In genomic region chr2:47046271-47046670, GRCh38 we compare ENCODE assay signal across 20 cellular contexts.
DNase-seq lines count a peak whose midpoint lies in the region; ATAC-seq and TF ChIP-seq lines count a peak whose summit lies in the region.
"Had no signal": no experiment of that assay in that cellular context is flagged by ENCODE, and none has a peak within 500 bp of the region (broad histone marks: within the 10 kb centered on the region; RNA-seq: fewer than 3 reads in every experiment).

No MANE protein-coding gene starts in this region.

- POLR2A ChIA-PET in CD4-positive, alpha-beta T cell (lab: Charles Lee), result interaction anchor here (0.6 kb wide), 1 partner anchor 149 kb away, joined by 5 read pairs; no protein-coding TSS in a partner anchor

- intact Hi-C loops in mucosa of descending colon (cut with DNase I, micrococcal nuclease), result no loop called here
- intact Hi-C loops in CD4-positive, alpha-beta T cell (cut with DNase I, micrococcal nuclease), result no loop called here

- peak; percentile 30 for DNase-seq in NCI-H748 (lab: John Stamatoyannopoulos, UW; ENCODE audit: unreplicated experiment)
- DNase-seq in NCI-H748 treated with DMSO at 0.1 percent for 48 hours (lab: John Stamatoyannopoulos, UW), result no peak
- peak; percentile 47 to 64 for DNase-seq in SJSA1 (ENCODE audit: low read depth in 1 of 2, low spot score in 2 of 2)
- DNase-seq in inferior parietal cortex (ENCODE audit: extremely low spot score), result peak; percentile 84
- DNase-seq in mucosa of descending colon, result no peak
- DNase-seq in CD4-positive, alpha-beta T cell, result no peak
- DNase-seq: activated CD4-positive, alpha-beta memory T cell treated with anti-CD3 and anti-CD28 coated beads, Interleukin-2, amount 10 ng/mL, durations not matched to agents 7 days and 5 days; DND-41; GM23248; left ventricle myocardium superior; NCI-H446; nephron progenitor cell; right lobe of liver; SK-N-SH; stimulated activated CD4-positive, alpha-beta T cell treated with anti-CD3 and anti-CD28 coated beads, Interleukin-2, amount 100 ng/mL, for 24 hours; stimulated activated CD8-positive, alpha-beta memory T cell treated with anti-CD3 and anti-CD28 coated beads, Interleukin-4, amount 100 ng/mL, for 48 hours had no signal

- no peak overlapping the region for H3K4me3 ChIP-seq in SJSA1
- no peak overlapping the region for H3K4me3 ChIP-seq in mucosa of descending colon
- H3K4me3 ChIP-seq: GM23248, right lobe of liver, tibial nerve had no signal

- no peaks in the 10 kb centered on the region for H3K9me3 Mint-ChIP-seq in CD4-positive, alpha-beta T cell
- H3K9me3 Mint-ChIP-seq: activated CD4-positive, alpha-beta memory T cell treated with anti-CD3 and anti-CD28 coated beads, Interleukin-2, amount 10 ng/mL, durations not matched to agents 7 days and 5 days; nephron progenitor cell had no signal

- CTCF ChIA-PET in CD4-positive, alpha-beta T cell (lab: Charles Lee), result no interaction called here

- H3K27me3 Mint-ChIP-seq in CD4-positive, alpha-beta T cell, result no peaks in the 10 kb centered on the region
- H3K27me3 Mint-ChIP-seq: activated CD4-positive, alpha-beta memory T cell treated with anti-CD3 and anti-CD28 coated beads, Interleukin-2, amount 10 ng/mL, durations not matched to agents 7 days and 5 days had no signal

- H3K4me1 Mint-ChIP-seq in CD4-positive, alpha-beta T cell (ENCODE audit: low read depth), result no peaks in the 10 kb centered on the region

- H3K36me3 ChIP-seq in SJSA1, result peaks cover 51% of the 10 kb centered on the region
- no peaks in the 10 kb centered on the region for H3K36me3 ChIP-seq in mucosa of descending colon (ENCODE audit: low read depth)

- no peak for ATAC-seq in mucosa of descending colon
- ATAC-seq in CD4-positive, alpha-beta T cell (ENCODE audit: poor library complexity), result no peak
- ATAC-seq in HG03571 (IDR thresholded peaks at IDR 0.05; ENCODE audit: unreplicated experiment), result no peak
- ATAC-seq: left ventricle myocardium superior, right lobe of liver had no signal

- H3K27ac Mint-ChIP-seq in CD4-positive, alpha-beta T cell, result no peak overlapping the region
- H3K27ac Mint-ChIP-seq: activated CD4-positive, alpha-beta memory T cell treated with anti-CD3 and anti-CD28 coated beads, Interleukin-2, amount 10 ng/mL, durations not matched to agents 7 days and 5 days; nephron progenitor cell had no signal

- peaks cover 84% of the 10 kb centered on the region for H3K36me3 Mint-ChIP-seq in CD4-positive, alpha-beta T cell (ENCODE audit: low read depth)

- no peak overlapping the region for H3K4me3 Mint-ChIP-seq in CD4-positive, alpha-beta T cell
- H3K4me3 Mint-ChIP-seq: activated CD4-positive, alpha-beta memory T cell treated with anti-CD3 and anti-CD28 coated beads, Interleukin-2, amount 10 ng/mL, durations not matched to agents 7 days and 5 days; nephron progenitor cell had no signal

- H3K9me3 ChIP-seq in SJSA1 (replicated peaks), result no peaks in the 10 kb centered on the region
- no peaks in the 10 kb centered on the region for H3K9me3 ChIP-seq in mucosa of descending colon
- no peaks in the 10 kb centered on the region for H3K9me3 ChIP-seq in CD4-positive, alpha-beta T cell (ENCODE audit: control insufficient read depth, low read length)
- H3K9me3 ChIP-seq: right lobe of liver, SK-N-SH, tibial nerve had no signal

- TF ChIP-seq CTCF in mucosa of descending colon (IDR thresholded peaks at IDR 0.05), result no peak
- no peak for TF ChIP-seq CTCF in CD4-positive, alpha-beta T cell (IDR thresholded peaks at IDR 0.05)

- H3K4me1 ChIP-seq in SJSA1 (replicated peaks), result peaks cover 43% of the 10 kb centered on the region
- H3K4me1 ChIP-seq in mucosa of descending colon (ENCODE audit: low read depth), result peaks cover 20% of the 10 kb centered on the region

- H3K27ac ChIP-seq in SJSA1, result no peak overlapping the region
- H3K27ac ChIP-seq in temporal lobe (ENCODE audit: low read depth, low read length), result peak overlapping the region; percentile 91
- H3K27ac ChIP-seq in CD4-positive, alpha-beta T cell (ENCODE audit: low read depth, low read length), result no peak overlapping the region
- H3K27ac ChIP-seq: epithelial cell of prostate, GM23248, right lobe of liver, tibial nerve had no signal

- H3K27me3 ChIP-seq in SJSA1 (replicated peaks), result no peaks in the 10 kb centered on the region
- no peaks in the 10 kb centered on the region for H3K27me3 ChIP-seq in CD4-positive, alpha-beta T cell (ENCODE audit: control insufficient read depth, insufficient read depth, low read length)
- H3K27me3 ChIP-seq: right lobe of liver, tibial nerve had no signal

Comparison
In these comparisons a context has a peak if more than half of its experiments do, and no peak if none do; other contexts are left out.
1. DNase-seq: peak in NCI-H748 (single experiment), SJSA1 (2 of 2) and inferior parietal cortex (single experiment); none in NCI-H748 treated with DMSO at 0.1 percent for 48 hours (single experiment), mucosa of descending colon (0 of 3) and CD4-positive, alpha-beta T cell (0 of 10).